In genomic region chr2:224769489-224769888, GRCh38 we compare ENCODE assay signal across 19 cellular contexts. TPM values are rescaled to one million over a fixed set of nuclear protein-coding genes. Genes with fewer than 3 reads are reported as not detected.
A peak's percentile ranks its signal among the peaks of the same experiment; 100 is the strongest.
DNase-seq lines count a peak whose midpoint lies in the region; ATAC-seq and TF ChIP-seq lines count a peak whose summit lies in the region.
"Had no signal": no experiment of that assay in that cellular context is flagged by ENCODE, and none has a peak within 500 bp of the region (broad histone marks: within the 10 kb centered on the region; RNA-seq: fewer than 3 reads in every experiment).

No MANE protein-coding gene starts in this region.

- POLR2A ChIA-PET in activated B cell treated with CpG ODN at 0.5 μM for 24 hours (lab: Charles Lee) = no interaction called here

- H3K27me3 Mint-ChIP-seq in activated B cell treated with CpG ODN at 0.5 μM for 24 hours (no peaks in the 10 kb centered on the region), progenitor cell of endocrine pancreas (no peaks in the 10 kb centered on the region)

- H3K36me3 ChIP-seq in SJCRH30 = peaks cover 7% of the 10 kb centered on the region; the same call in 1 of the 2 replicates
- no peaks in the 10 kb centered on the region for H3K36me3 ChIP-seq in testis (ENCODE audit: low read depth, missing control alignments)
- H3K36me3 ChIP-seq: breast epithelium, thyroid gland had no signal

- H3K27ac ChIP-seq in SJCRH30 (no peak overlapping the region), testis (no peak overlapping the region)
- H3K27ac ChIP-seq: adrenal gland, breast epithelium, thyroid gland had no signal

- no peak for TF ChIP-seq POLR2A in testis (IDR thresholded peaks at IDR 0.05)

- ATAC-seq in GM19351 (IDR thresholded peaks at IDR 0.05; ENCODE audit: unreplicated experiment) (peak; percentile 58), activated B cell treated with CpG ODN at 0.5 μM for 24 hours (ENCODE audit: low read depth) (peak; percentile 21)
- ATAC-seq: right cardiac atrium had no signal

- H3K27ac Mint-ChIP-seq in activated B cell treated with CpG ODN at 0.5 μM for 24 hours = peak overlapping the region; percentile 61
- H3K27ac Mint-ChIP-seq in progenitor cell of endocrine pancreas = no peak overlapping the region

- H3K4me1 Mint-ChIP-seq in activated B cell treated with CpG ODN at 0.5 μM for 24 hours (peaks cover 36% of the 10 kb centered on the region), progenitor cell of endocrine pancreas (ENCODE audit: low read depth) (no peaks in the 10 kb centered on the region)

- peak; percentile 19 for DNase-seq in stimulated activated CD4-positive, alpha-beta T cell treated with anti-CD3 and anti-CD28 coated beads, Interleukin-1b, Interleukin-23, amount 100 ng/mL, for 48 hours
- no peak for DNase-seq in stimulated activated CD4-positive, alpha-beta T cell treated with anti-CD3 and anti-CD28 coated beads, Interleukin-2, amount 100 ng/mL, for 24 hours
- DNase-seq in activated B cell treated with CpG ODN at 0.5 μM for 24 hours (no peak), SJCRH30 (no peak), testis (no peak), NCI-H2107 (lab: John Stamatoyannopoulos, UW) (no peak), progenitor cell of endocrine pancreas (ENCODE audit: low spot score, unreplicated experiment) (no peak)
- DNase-seq: activated CD4-positive, alpha-beta T cell treated with anti-CD3 and anti-CD28 coated beads for 4 hours; adrenal gland; Caco-2; NCI-H1436; NCI-H2171; NCI-H526; right cardiac atrium; thyroid gland had no signal

- H3K4me1 ChIP-seq in SJCRH30 (no peaks in the 10 kb centered on the region), testis (no peaks in the 10 kb centered on the region)
- H3K4me1 ChIP-seq: adrenal gland, breast epithelium, Caco-2, thyroid gland had no signal

- CTCF ChIA-PET in activated B cell treated with CpG ODN at 0.5 μM for 24 hours (lab: Charles Lee) = interaction anchor here (2.0 kb wide), 1 partner anchor 8 kb away, joined by 8 read pairs; no protein-coding TSS in a partner anchor

- H3K9me3 Mint-ChIP-seq in activated B cell treated with CpG ODN at 0.5 μM for 24 hours (no peaks in the 10 kb centered on the region), progenitor cell of endocrine pancreas (ENCODE audit: low read depth) (peaks cover 3% of the 10 kb centered on the region)

- 87 to 95% methylated on average over 5 to 6 of the region's 6 CpGs for WGBS in testis, 2 donors

- H3K4me3 Mint-ChIP-seq in activated B cell treated with CpG ODN at 0.5 μM for 24 hours (no peak overlapping the region), progenitor cell of endocrine pancreas (ENCODE audit: low read depth) (no peak overlapping the region)

- peaks cover 93% of the 10 kb centered on the region for H3K36me3 Mint-ChIP-seq in activated B cell treated with CpG ODN at 0.5 μM for 24 hours (ENCODE audit: low read depth)
- H3K36me3 Mint-ChIP-seq in progenitor cell of endocrine pancreas (ENCODE audit: insufficient read depth) = peaks cover 1% of the 10 kb centered on the region

- H3K4me3 ChIP-seq in SJCRH30 (no peak overlapping the region), testis (no peak overlapping the region)
- H3K4me3 ChIP-seq: adrenal gland, breast epithelium, thyroid gland had no signal

- TF ChIP-seq CTCF in activated B cell treated with CpG ODN at 0.5 μM for 24 hours (IDR thresholded peaks at IDR 0.05) = no peak
- TF ChIP-seq CTCF in testis (IDR thresholded peaks at IDR 0.05) = no peak
- no peak for TF ChIP-seq CTCF in progenitor cell of endocrine pancreas (IDR thresholded peaks at IDR 0.05; ENCODE audit: unreplicated experiment)

- H3K9me3 ChIP-seq in SJCRH30 (replicated peaks) (no peaks in the 10 kb centered on the region; the same call in 1 of the 2 replicates), testis (no peaks in the 10 kb centered on the region)
- H3K9me3 ChIP-seq: adrenal gland, breast epithelium, Caco-2, thyroid gland had no signal

- intact Hi-C loops in activated B cell treated with CpG ODN at 0.5 μM for 24 hours (cut with micrococcal nuclease) (no loop called here), testis (cut with DNase I; ENCODE audit: low total_unique reads) (no loop called here)

- H3K27me3 ChIP-seq in SJCRH30 = no peaks in the 10 kb centered on the region
- H3K27me3 ChIP-seq in testis = no peaks in the 10 kb centered on the region
- H3K27me3 ChIP-seq: adrenal gland, breast epithelium, thyroid gland had no signal

RNA-seq across cellular contexts. Expression of gene CCDC195, which starts 53.3 kb away (rescaled TPM):
- total RNA-seq in activated B cell treated with CpG ODN at 0.5 μM for 24 hours (not detected in 2 replicates), testis (not detected), progenitor cell of endocrine pancreas (not detected in 2 replicates)
- total RNA-seq in SJCRH30 (2014; rRNA removed; shearing (Covaris generic)) = 0.91 and 1.1 TPM in 2 replicates
- not detected for polyA plus RNA-seq in testis (ENCODE audit: insufficient read depth, low read depth, low replicate concordance)
- total RNA-seq: adrenal gland, breast epithelium, Caco-2, lower leg skin, osteoblast, right cardiac atrium, thyroid gland had no signal
- polyA plus RNA-seq: adrenal gland, right cardiac atrium had no signal
